Comparison of ENCODE assay signal across 9 cellular contexts in the genomic region with DNA sequence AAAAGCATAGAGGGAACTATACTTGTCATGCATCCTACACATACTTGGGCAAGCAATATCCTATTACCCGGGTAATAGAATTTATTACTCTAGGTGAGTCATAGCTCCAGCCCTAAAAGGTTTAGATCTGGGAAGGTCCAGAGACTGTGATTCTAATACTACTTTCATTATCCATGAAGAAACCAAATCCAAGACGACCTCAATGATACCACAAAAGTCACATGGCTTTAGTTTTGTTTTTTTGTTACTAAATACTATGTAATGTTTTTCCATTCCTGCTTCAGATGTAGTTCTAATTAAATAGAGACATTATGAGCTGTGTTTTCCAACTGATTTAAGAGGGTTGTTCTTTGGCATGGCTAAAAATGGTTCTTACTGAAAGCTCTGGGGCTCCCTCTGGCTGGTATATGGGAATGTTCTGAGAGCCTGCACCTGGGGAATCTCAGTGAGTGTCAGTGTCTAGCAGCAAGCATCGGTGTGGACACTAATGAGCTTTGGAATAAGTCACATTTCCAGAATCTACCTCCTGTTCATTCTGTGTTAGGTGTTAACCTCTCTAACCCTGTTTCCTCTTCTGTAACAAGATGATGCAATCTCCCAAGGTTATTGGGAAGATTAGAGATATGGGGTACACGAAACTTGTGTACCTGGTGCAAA. TPM values are rescaled to one million over a fixed set of nuclear protein-coding genes. Genes with fewer than 3 reads are reported as not detected.
DNase-seq lines count a peak whose midpoint lies in the region; ATAC-seq and TF ChIP-seq lines count a peak whose summit lies in the region.
"Had no signal": no experiment of that assay in that cellular context is flagged by ENCODE, and none has a peak within 500 bp of the region (broad histone marks: within the 10 kb centered on the region; RNA-seq: fewer than 3 reads in every experiment).

No MANE protein-coding gene starts in this region.

- TF ChIP-seq CTCF in foreskin keratinocyte (conservative IDR thresholded peaks at IDR 0.05) = peak; percentile 76
- peak; percentile 60 for TF ChIP-seq CTCF in retinal pigment epithelial cell (conservative IDR thresholded peaks at IDR 0.05; ENCODE audit: low read depth, low read length)

- in situ Hi-C loops in SK-MEL-5 (cut with HindIII; ENCODE audit: low pct_unique_long_range_greater_than_20kb, low sequenced_read_pairs) = no loop called here

- H3K4me1 ChIP-seq in foreskin keratinocyte = peaks cover 14% of the 10 kb centered on the region

- H3K4me3 ChIP-seq in retinal pigment epithelial cell (ENCODE audit: low read length) = no peak overlapping the region

- ATAC-seq in foreskin keratinocyte (peak; percentile 84), GM18909 (IDR thresholded peaks at IDR 0.05; ENCODE audit: poor library complexity, unreplicated experiment) (no peak), GM21447 (IDR thresholded peaks at IDR 0.05; ENCODE audit: unreplicated experiment) (no peak), GM21528 (IDR thresholded peaks at IDR 0.05; ENCODE audit: low FRiP score, unreplicated experiment) (no peak)
- ATAC-seq: naive thymus-derived CD4-positive, alpha-beta T cell had no signal

- H3K27ac ChIP-seq in foreskin keratinocyte = no peak overlapping the region

- DNase-seq in GM04503 (ENCODE audit: low read depth) (peak; percentile 71), SK-MEL-5 (ENCODE audit: low read depth, low spot score) (peak; percentile 35), foreskin keratinocyte (peak; percentile 66 to 84), retinal pigment epithelial cell (ENCODE audit: low read depth) (no peak), NCI-H2029 treated with DMSO at 0.1 percent for 48 hours (lab: John Stamatoyannopoulos, UW) (no peak)

- no peaks in the 10 kb centered on the region for H3K27me3 ChIP-seq in foreskin keratinocyte

RNA-seq across cellular contexts. Expression of a gene that starts 20.5 kb away (rescaled TPM):
- total RNA-seq in SK-MEL-5 (2014; rRNA removed; shearing (Covaris generic)) = not detected in 2 replicates
- not detected in 2 replicates for polyA plus RNA-seq in SK-MEL-5 (2015; cell fraction: cytosol; rRNA removed)
- not detected in 2 replicates for polyA plus RNA-seq in SK-MEL-5 (2015; cell fraction: nucleus; rRNA removed)
- 1.7 and 1.8 TPM in 2 replicates for total RNA-seq in foreskin keratinocyte
- polyA plus RNA-seq in foreskin keratinocyte = 0.65 and 1.0 TPM in 2 replicates
- polyA plus RNA-seq: naive thymus-derived CD4-positive, alpha-beta T cell had no signal

RNA-seq across cellular contexts. Expression of a gene that starts 23.8 kb away (rescaled TPM):
- 0.21 and 1.3 TPM in 2 replicates for total RNA-seq in SK-MEL-5 (2014; rRNA removed; shearing (Covaris generic))
- polyA plus RNA-seq in SK-MEL-5 (2015; cell fraction: cytosol; rRNA removed) = 0.22 and 1.4 TPM in 2 replicates
- polyA plus RNA-seq in SK-MEL-5 (2015; cell fraction: nucleus; rRNA removed) = 0.09 TPM in 1 of 2 replicates, not detected in the other
- total RNA-seq in foreskin keratinocyte = 3.6 and 4.2 TPM in 2 replicates
- 1.6 and 2.5 TPM in 2 replicates for polyA plus RNA-seq in foreskin keratinocyte
- polyA plus RNA-seq: naive thymus-derived CD4-positive, alpha-beta T cell had no signal

Comparison
In these comparisons a context has a peak if more than half of its experiments do, and no peak if none do; other contexts are left out.
1. DNase-seq: peak in GM04503 (single experiment), SK-MEL-5 (single experiment) and foreskin keratinocyte (2 of 2); none in retinal pigment epithelial cell (single experiment) and NCI-H2029 treated with DMSO at 0.1 percent for 48 hours (single experiment).